Comparison of ENCODE assay signal across 29 cellular contexts in genomic region chr14:84181072-84181471, GRCh38.
"Had no signal": no experiment of that assay in that cellular context is flagged by ENCODE, and none has a peak within 500 bp of the region (broad histone marks: within the 10 kb centered on the region; RNA-seq: fewer than 3 reads in every experiment).

No MANE protein-coding gene starts in this region.

- H3K4me2 ChIP-seq: KMS-11 had no signal

- H3K4me3 ChIP-seq: cardiac muscle cell, colonic mucosa had no signal

- H3K27me3 ChIP-seq: cardiac muscle cell, colonic mucosa had no signal

- H3K36me3 ChIP-seq: cardiac muscle cell, colonic mucosa had no signal

- DNase-seq: activated B cell treated with CpG ODN at 0.5 μM for 24 hours; activated CD4-positive, alpha-beta memory T cell treated with anti-CD3 and anti-CD28 coated beads for 36 hours; activated CD4-positive, alpha-beta T cell treated with anti-CD3 and anti-CD28 coated beads for 4 hours; activated CD4-positive, alpha-beta T cell treated with anti-CD3 and anti-CD28 coated beads, Interleukin-2, amount 50 U/mL, for 1 hour; activated CD4-positive, CD25-positive, alpha-beta regulatory T cell treated with anti-CD3 and anti-CD28 coated beads, Interleukin-2, amount 50 U/mL, for 72 hours; activated CD8-positive, alpha-beta memory T cell treated with anti-CD3 and anti-CD28 coated beads, Interleukin-2, amount 50 U/mL, for 4 hours; activated naive CD4-positive, alpha-beta T cell treated with anti-CD3 and anti-CD28 coated beads, Interleukin-2, amount 10 ng/mL, durations not matched to agents 7 days and 5 days; activated naive CD8-positive, alpha-beta T cell treated with anti-CD3 and anti-CD28 coated beads, Interleukin-2, amount 50 U/mL, for 24 hours; activated T-cell treated with anti-CD3 and anti-CD28 coated beads for 4 hours; activated T-cell treated with anti-CD3 and anti-CD28 coated beads, Interleukin-2, amount 50 U/mL, for 4 hours; amniotic stem cell; aorta; colonic mucosa; NCI-H1092 treated with DMSO at 0.1 percent for 48 hours; NCI-H146; NCI-H187; NCI-H2029 treated with DMSO at 0.1 percent for 48 hours; NCI-H2171; NCI-H510A; NCI-H526; NCI-H748 treated with DMSO at 0.1 percent for 48 hours; Right ventricle myocardium superior; SW 1271; T-helper 1 cell; T-helper 2 cell; T-helper 9 cell had no signal

- ATAC-seq: activated naive CD8-positive, alpha-beta T cell treated with anti-CD3 and anti-CD28 coated beads, Interleukin-2, amount 50 U/mL, for 24 hours; activated T-cell treated with anti-CD3 and anti-CD28 coated beads, Interleukin-2, amount 50 U/mL, for 4 hours had no signal

- H3K9me3 ChIP-seq: colonic mucosa had no signal

- H3K9ac ChIP-seq: KMS-11 had no signal

- H3K4me1 ChIP-seq: colonic mucosa had no signal

- H3K27ac ChIP-seq: cardiac muscle cell, colonic mucosa, KMS-11, VCaP had no signal
